In genomic region chr12:39616666-39617065, GRCh38 we compare ENCODE assay signal across 17 cellular contexts. TPM values are rescaled to one million over a fixed set of nuclear protein-coding genes. Genes with fewer than 3 reads are reported as not detected.
A peak's percentile ranks its signal among the peaks of the same experiment; 100 is the strongest.
DNase-seq lines count a peak whose midpoint lies in the region; ATAC-seq lines count a peak whose summit lies in the region.
"Had no signal": no experiment of that assay in that cellular context is flagged by ENCODE, and none has a peak within 500 bp of the region (broad histone marks: within the 10 kb centered on the region; RNA-seq: fewer than 3 reads in every experiment).

No MANE protein-coding gene starts in this region.

- peak overlapping the region; percentile 78 for H3K4me3 Mint-ChIP-seq in activated naive CD4-positive, alpha-beta T cell treated with anti-CD3 and anti-CD28 coated beads for 36 hours
- H3K4me3 Mint-ChIP-seq in activated CD8-positive, alpha-beta T cell treated with anti-CD3 and anti-CD28 coated beads, Interleukin-2, amount 10 ng/mL, durations not matched to agents 7 days and 5 days = no peak overlapping the region
- peak overlapping the region in 9 of 10 donors; percentile 76 to 91 (median 88) for H3K4me3 Mint-ChIP-seq in naive thymus-derived CD8-positive, alpha-beta T cell
- H3K4me3 Mint-ChIP-seq: HFFc6 had no signal

- peak overlapping the region; percentile 76 for H3K4me3 ChIP-seq in GM08714 (ENCODE audit: low read length)
- H3K4me3 ChIP-seq: left lung, smooth muscle cell, stomach had no signal

- no peaks in the 10 kb centered on the region for H3K27me3 Mint-ChIP-seq in activated naive CD4-positive, alpha-beta T cell treated with anti-CD3 and anti-CD28 coated beads for 36 hours (ENCODE audit: low read depth)
- H3K27me3 Mint-ChIP-seq in activated CD8-positive, alpha-beta T cell treated with anti-CD3 and anti-CD28 coated beads, Interleukin-2, amount 10 ng/mL, durations not matched to agents 7 days and 5 days (ENCODE audit: low read depth) = no peaks in the 10 kb centered on the region
- no peaks in the 10 kb centered on the region for H3K27me3 Mint-ChIP-seq in naive thymus-derived CD8-positive, alpha-beta T cell

- no peak for ATAC-seq in activated CD8-positive, alpha-beta T cell treated with anti-CD3 and anti-CD28 coated beads, Interleukin-2, amount 10 ng/mL, durations not matched to agents 7 days and 5 days
- ATAC-seq in naive thymus-derived CD8-positive, alpha-beta T cell = no peak
- ATAC-seq in left colon = no peak
- ATAC-seq: left lung had no signal

- DNase-seq in activated naive CD4-positive, alpha-beta T cell treated with anti-CD3 and anti-CD28 coated beads for 36 hours = no peak
- no peak for DNase-seq in activated naive CD4-positive, alpha-beta T cell (lab: John Stamatoyannopoulos, UW)
- DNase-seq in activated CD8-positive, alpha-beta T cell treated with anti-CD3 and anti-CD28 coated beads, Interleukin-2, amount 10 ng/mL, durations not matched to agents 7 days and 5 days = no peak
- DNase-seq in naive thymus-derived CD8-positive, alpha-beta T cell = no peak
- DNase-seq in ecto neural progenitor cell (ENCODE audit: low spot score) (no peak), NCI-H1436 treated with DMSO at 0.1 percent for 48 hours (lab: John Stamatoyannopoulos, UW) (no peak), left colon (no peak)
- DNase-seq: activated CD4-positive, alpha-beta T cell treated with anti-CD3 and anti-CD28 coated beads for 4 hours; activated gamma-delta T cell; HFFc6; left lung; NCI-H2081; RPMI8226; stomach had no signal

- intact Hi-C loops in activated naive CD4-positive, alpha-beta T cell treated with anti-CD3 and anti-CD28 coated beads for 36 hours (cut with micrococcal nuclease) = no loop called here
- intact Hi-C loops in left colon (cut with DNase I, micrococcal nuclease) = no loop called here

- CTCF ChIA-PET in activated naive CD4-positive, alpha-beta T cell treated with anti-CD3 and anti-CD28 coated beads for 36 hours (lab: Charles Lee) = interaction anchor here (1.1 kb wide), 1 partner anchor 29 kb away, joined by 3 read pairs; no protein-coding TSS in a partner anchor
- CTCF ChIA-PET in activated CD8-positive, alpha-beta T cell treated with anti-CD3 and anti-CD28 coated beads, Interleukin-2, amount 10 ng/mL, durations not matched to agents 7 days and 5 days (lab: Charles Lee) = interaction anchor here (1.2 to 1.5 kb wide), 2 partner anchors 75 to 491 kb away, joined by 3 to 4 read pairs; no protein-coding TSS in a partner anchor

- peaks cover 2% of the 10 kb centered on the region for H3K9me3 Mint-ChIP-seq in activated naive CD4-positive, alpha-beta T cell treated with anti-CD3 and anti-CD28 coated beads for 36 hours
- no peaks in the 10 kb centered on the region for H3K9me3 Mint-ChIP-seq in activated CD8-positive, alpha-beta T cell treated with anti-CD3 and anti-CD28 coated beads, Interleukin-2, amount 10 ng/mL, durations not matched to agents 7 days and 5 days (ENCODE audit: insufficient read depth)
- no peaks in the 10 kb centered on the region for H3K9me3 Mint-ChIP-seq in naive thymus-derived CD8-positive, alpha-beta T cell
- H3K9me3 Mint-ChIP-seq: HFFc6 had no signal

- H3K4me1 Mint-ChIP-seq in activated naive CD4-positive, alpha-beta T cell treated with anti-CD3 and anti-CD28 coated beads for 36 hours (ENCODE audit: low read depth) = peaks cover 23% of the 10 kb centered on the region
- H3K4me1 Mint-ChIP-seq in activated CD8-positive, alpha-beta T cell treated with anti-CD3 and anti-CD28 coated beads, Interleukin-2, amount 10 ng/mL, durations not matched to agents 7 days and 5 days (ENCODE audit: low read depth) = peaks cover 27% of the 10 kb centered on the region
- peaks cover 16 to 44% (median 37%) of the 10 kb centered on the region in 4 donors for H3K4me1 Mint-ChIP-seq in naive thymus-derived CD8-positive, alpha-beta T cell

- peaks cover 5% of the 10 kb centered on the region for H3K36me3 Mint-ChIP-seq in activated naive CD4-positive, alpha-beta T cell treated with anti-CD3 and anti-CD28 coated beads for 36 hours (ENCODE audit: low read depth)
- H3K36me3 Mint-ChIP-seq in activated CD8-positive, alpha-beta T cell treated with anti-CD3 and anti-CD28 coated beads, Interleukin-2, amount 10 ng/mL, durations not matched to agents 7 days and 5 days (ENCODE audit: low read depth) = peaks cover 39% of the 10 kb centered on the region
- H3K36me3 Mint-ChIP-seq in naive thymus-derived CD8-positive, alpha-beta T cell = peaks cover 10 to 20% (median 16%) of the 10 kb centered on the region in 3 donors

- POLR2A ChIA-PET in activated CD8-positive, alpha-beta T cell treated with anti-CD3 and anti-CD28 coated beads, Interleukin-2, amount 10 ng/mL, durations not matched to agents 7 days and 5 days (lab: Charles Lee) = interaction anchor here (1.2 to 1.5 kb wide), 2 partner anchors 12 to 31 kb away, joined by 3 to 5 read pairs; no protein-coding TSS in a partner anchor
- POLR2A ChIA-PET in naive thymus-derived CD8-positive, alpha-beta T cell (lab: Charles Lee) = interaction anchor here (1.1 to 3.7 kb wide), 2 partner anchors 12 to 75 kb away, joined by 3 to 21 read pairs; no protein-coding TSS in a partner anchor

- H3K27ac Mint-ChIP-seq in activated naive CD4-positive, alpha-beta T cell treated with anti-CD3 and anti-CD28 coated beads for 36 hours = peak overlapping the region; percentile 73
- H3K27ac Mint-ChIP-seq in activated CD8-positive, alpha-beta T cell treated with anti-CD3 and anti-CD28 coated beads, Interleukin-2, amount 10 ng/mL, durations not matched to agents 7 days and 5 days = peak overlapping the region; percentile 69
- peak overlapping the region in 9 of 10 donors; percentile 13 to 92 (median 80) for H3K27ac Mint-ChIP-seq in naive thymus-derived CD8-positive, alpha-beta T cell
- H3K27ac Mint-ChIP-seq: HFFc6 had no signal

RNA-seq across cellular contexts. Expression of gene ABCD2, which starts 2.9 kb away (rescaled TPM):
- 1 to 10 TPM; 8.6 to 9.1 TPM for total RNA-seq in activated naive CD4-positive, alpha-beta T cell treated with anti-CD3 and anti-CD28 coated beads for 36 hours
- total RNA-seq in activated CD8-positive, alpha-beta T cell treated with anti-CD3 and anti-CD28 coated beads, Interleukin-2, amount 10 ng/mL, durations not matched to agents 7 days and 5 days = 10 to 100 TPM; 22.5 to 24.4 TPM
- 10 to 100 TPM; 22.9 to 23.3 TPM for total RNA-seq in naive thymus-derived CD8-positive, alpha-beta T cell
- 10 to 100 TPM; 12.1 to 14.0 (median 12.7) TPM for polyA plus RNA-seq in naive thymus-derived CD8-positive, alpha-beta T cell
- under 1 TPM; 0.15 to 0.45 TPM for total RNA-seq in left colon
- total RNA-seq: HFFc6 had no signal
- polyA plus RNA-seq: AG04450, smooth muscle cell had no signal

Comparison
In these comparisons a context has a peak if more than half of its experiments do, and no peak if none do; other contexts are left out.
1. RNA of gene ABCD2, which starts 2.9 kb away (total RNA-seq): 22.5 to 24.4 TPM in activated CD8-positive, alpha-beta T cell treated with anti-CD3 and anti-CD28 coated beads, Interleukin-2, amount 10 ng/mL, durations not matched to agents 7 days and 5 days, 22.9 to 23.3 TPM in naive thymus-derived CD8-positive, alpha-beta T cell and 8.6 to 9.1 TPM in activated naive CD4-positive, alpha-beta T cell treated with anti-CD3 and anti-CD28 coated beads for 36 hours; 0.15 to 0.45 TPM in left colon; every median in the first group is over 4 times any median in the second.
2. Peak in every context shown above with its lines, with median percentiles within 50 percentile points of each other: H3K27ac Mint-ChIP-seq.